In genomic region chr12:54956322-54956721, GRCh38 we compare ENCODE assay signal across 1 cellular context.
TF ChIP-seq lines count a peak whose summit lies in the region.

No MANE protein-coding gene starts in this region.

TF ChIP-seq in GM23338, 12 proteins besides CTCF, POLR2A, EP300 and RAD21 (continued from another document):
- TF ChIP-seq, protein P1, sequence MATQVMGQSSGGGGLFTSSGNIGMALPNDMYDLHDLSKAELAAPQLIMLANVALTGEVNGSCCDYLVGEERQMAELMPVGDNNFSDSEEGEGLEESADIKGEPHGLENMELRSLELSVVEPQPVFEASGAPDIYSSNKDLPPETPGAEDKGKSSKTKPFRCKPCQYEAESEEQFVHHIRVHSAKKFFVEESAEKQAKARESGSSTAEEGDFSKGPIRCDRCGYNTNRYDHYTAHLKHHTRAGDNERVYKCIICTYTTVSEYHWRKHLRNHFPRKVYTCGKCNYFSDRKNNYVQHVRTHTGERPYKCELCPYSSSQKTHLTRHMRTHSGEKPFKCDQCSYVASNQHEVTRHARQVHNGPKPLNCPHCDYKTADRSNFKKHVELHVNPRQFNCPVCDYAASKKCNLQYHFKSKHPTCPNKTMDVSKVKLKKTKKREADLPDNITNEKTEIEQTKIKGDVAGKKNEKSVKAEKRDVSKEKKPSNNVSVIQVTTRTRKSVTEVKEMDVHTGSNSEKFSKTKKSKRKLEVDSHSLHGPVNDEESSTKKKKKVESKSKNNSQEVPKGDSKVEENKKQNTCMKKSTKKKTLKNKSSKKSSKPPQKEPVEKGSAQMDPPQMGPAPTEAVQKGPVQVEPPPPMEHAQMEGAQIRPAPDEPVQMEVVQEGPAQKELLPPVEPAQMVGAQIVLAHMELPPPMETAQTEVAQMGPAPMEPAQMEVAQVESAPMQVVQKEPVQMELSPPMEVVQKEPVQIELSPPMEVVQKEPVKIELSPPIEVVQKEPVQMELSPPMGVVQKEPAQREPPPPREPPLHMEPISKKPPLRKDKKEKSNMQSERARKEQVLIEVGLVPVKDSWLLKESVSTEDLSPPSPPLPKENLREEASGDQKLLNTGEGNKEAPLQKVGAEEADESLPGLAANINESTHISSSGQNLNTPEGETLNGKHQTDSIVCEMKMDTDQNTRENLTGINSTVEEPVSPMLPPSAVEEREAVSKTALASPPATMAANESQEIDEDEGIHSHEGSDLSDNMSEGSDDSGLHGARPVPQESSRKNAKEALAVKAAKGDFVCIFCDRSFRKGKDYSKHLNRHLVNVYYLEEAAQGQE (IDR thresholded peaks at IDR 0.05; ENCODE audit: unreplicated experiment): no peak
- TF ChIP-seq ETS1 (IDR thresholded peaks at IDR 0.05) (no peak), ZNF331 (CRISPR knock-in tag; IDR thresholded peaks at IDR 0.05; ENCODE audit: low read depth) (no peak), EZH2 (IDR thresholded peaks at IDR 0.05; ENCODE audit: low read depth, unreplicated experiment) (no peak), ZNF114 (CRISPR knock-in tag; IDR thresholded peaks at IDR 0.05) (no peak), POLR2AphosphoS5 (IDR thresholded peaks at IDR 0.05; ENCODE audit: low read depth) (no peak), CREB1 (CRISPR knock-in tag; IDR thresholded peaks at IDR 0.05; ENCODE audit: low read depth) (no peak), JUNB (IDR thresholded peaks at IDR 0.05; ENCODE audit: unreplicated experiment) (no peak), EZH2phosphoT487 (IDR thresholded peaks at IDR 0.05; ENCODE audit: unreplicated experiment) (no peak), NANOG (IDR thresholded peaks at IDR 0.05; ENCODE audit: borderline replicate concordance) (no peak), ZNF462 (CRISPR knock-in tag; IDR thresholded peaks at IDR 0.05) (no peak)
